Comparison of ENCODE assay signal across 15 cellular contexts in the genomic region with DNA sequence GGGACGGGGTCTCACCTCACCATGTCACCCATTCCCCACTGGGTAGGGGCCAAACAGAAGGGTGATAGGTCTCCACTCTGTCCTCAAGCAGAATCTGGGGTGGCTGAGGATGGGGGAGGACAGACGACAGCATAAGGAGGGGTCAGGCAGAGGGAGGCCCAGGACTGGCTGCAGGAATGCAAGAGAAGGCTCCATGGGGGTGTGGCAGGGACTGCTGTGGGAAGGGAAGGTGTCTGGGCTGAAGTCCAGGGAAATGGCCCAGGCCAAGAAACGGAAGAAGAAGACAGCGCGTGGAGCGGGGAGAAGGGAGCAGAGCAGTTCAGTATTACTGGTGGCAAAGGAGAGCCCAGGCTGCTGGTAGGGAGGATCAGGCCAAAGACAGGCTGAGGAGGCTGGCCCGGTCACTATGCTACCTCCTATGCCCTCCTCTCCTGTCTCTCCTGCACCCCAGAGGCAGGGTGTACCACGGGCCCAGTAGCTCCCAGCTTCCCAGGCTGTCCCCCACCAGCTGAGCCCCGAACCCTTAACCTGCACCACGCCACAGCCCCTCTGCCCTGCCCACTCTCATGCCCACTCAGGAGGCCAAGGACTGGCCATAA.
A peak's percentile ranks its signal among the peaks of the same experiment; 100 is the strongest.
DNase-seq lines count a peak whose midpoint lies in the region; ATAC-seq and TF ChIP-seq lines count a peak whose summit lies in the region.
"Had no signal": no experiment of that assay in that cellular context is flagged by ENCODE, and none has a peak within 500 bp of the region (broad histone marks: within the 10 kb centered on the region; RNA-seq: fewer than 3 reads in every experiment).

No MANE protein-coding gene starts in this region.

- H3K36me3 ChIP-seq in endodermal cell (ENCODE audit: control insufficient read depth, insufficient read depth, low read length) (peaks cover 42% of the 10 kb centered on the region), mucosa of descending colon (ENCODE audit: low read depth) (no peaks in the 10 kb centered on the region)

- H3K4me1 ChIP-seq in endodermal cell (ENCODE audit: control insufficient read depth, insufficient read depth, low read length) (peaks cover 7% of the 10 kb centered on the region), mucosa of descending colon (ENCODE audit: low read depth) (peaks cover 13% of the 10 kb centered on the region)

- no peak overlapping the region for H3K4me3 Mint-ChIP-seq in stimulated activated naive CD8-positive, alpha-beta T cell treated with anti-CD3 and anti-CD28 coated beads, Interleukin-15, amount 100 ng/mL, for 72 hours
- H3K4me3 Mint-ChIP-seq in endodermal cell = no peak overlapping the region
- H3K4me3 Mint-ChIP-seq in progenitor cell of endocrine pancreas (ENCODE audit: low read depth) = no peak overlapping the region
- H3K4me3 Mint-ChIP-seq: natural killer cell had no signal

- no peaks in the 10 kb centered on the region for H3K27me3 ChIP-seq in endodermal cell (ENCODE audit: control insufficient read depth, insufficient read depth, low read length, poor library complexity, severe bottlenecking)

- no peak overlapping the region for H3K9ac ChIP-seq in endodermal cell (ENCODE audit: extremely low read depth, low read length, poor library complexity, severe bottlenecking)

- H3K9me3 Mint-ChIP-seq in stimulated activated naive CD8-positive, alpha-beta T cell treated with anti-CD3 and anti-CD28 coated beads, Interleukin-15, amount 100 ng/mL, for 72 hours = no peaks in the 10 kb centered on the region
- H3K9me3 Mint-ChIP-seq in endodermal cell (no peaks in the 10 kb centered on the region), progenitor cell of endocrine pancreas (ENCODE audit: low read depth) (no peaks in the 10 kb centered on the region)
- H3K9me3 Mint-ChIP-seq: activated T-helper 2 cell treated with anti-CD3 and anti-CD28 coated beads, Interferon-gamma antibody, Interleukin-2, Interleukin-4, amounts not matched to agents 10 μg/mL and 5 μg/mL and 100 μg/mL, durations not matched to agents 14 hours and 24 hours and 36 hours; natural killer cell had no signal

- ATAC-seq in stimulated activated naive CD8-positive, alpha-beta T cell treated with anti-CD3 and anti-CD28 coated beads, Interleukin-15, amount 100 ng/mL, for 72 hours = no peak
- ATAC-seq in stimulated activated naive CD8-positive, alpha-beta T cell treated with anti-CD3 and anti-CD28 coated beads, Interleukin-15, Interleukin-2, amounts not matched to agents 100 U/mL and 50 U/mL, for 24 hours = no peak
- peak; percentile 82 for ATAC-seq in mucosa of descending colon
- ATAC-seq: natural killer cell had no signal

- TF ChIP-seq CTCF in endodermal cell (conservative IDR thresholded peaks at IDR 0.05) (no peak), mucosa of descending colon (IDR thresholded peaks at IDR 0.05) (no peak), progenitor cell of endocrine pancreas (IDR thresholded peaks at IDR 0.05; ENCODE audit: unreplicated experiment) (no peak)

- DNase-seq in stimulated activated naive CD8-positive, alpha-beta T cell treated with anti-CD3 and anti-CD28 coated beads, Interleukin-15, amount 100 ng/mL, for 72 hours = no peak
- no peak for DNase-seq in stimulated activated naive CD8-positive, alpha-beta T cell treated with anti-CD3 and anti-CD28 coated beads, Interleukin-15, Interleukin-2, amounts not matched to agents 100 U/mL and 50 U/mL, for 24 hours
- DNase-seq in endodermal cell (no peak), mucosa of descending colon (peak in 2 of 3 donors; percentile 66 to 67), ureter (ENCODE audit: low spot score) (peak; percentile 41), EL (no peak), kidney glomerular epithelial cell (lab: John Stamatoyannopoulos, UW) (no peak), progenitor cell of endocrine pancreas (ENCODE audit: low spot score, unreplicated experiment) (no peak)
- DNase-seq: IMR-90; natural killer cell; NCI-H1092; retina; stimulated activated CD4-positive, alpha-beta T cell treated with anti-CD3 and anti-CD28 coated beads, Interleukin-2, amount 100 ng/mL, for 24 hours had no signal

- intact Hi-C loops in mucosa of descending colon (cut with DNase I, micrococcal nuclease) = no loop called here

- H3K9me3 ChIP-seq in endodermal cell (ENCODE audit: control insufficient read depth, low read length) (no peaks in the 10 kb centered on the region), mucosa of descending colon (no peaks in the 10 kb centered on the region)

- H3K27ac Mint-ChIP-seq in stimulated activated naive CD8-positive, alpha-beta T cell treated with anti-CD3 and anti-CD28 coated beads, Interleukin-15, amount 100 ng/mL, for 72 hours = peak overlapping the region; percentile 12 to 55
- H3K27ac Mint-ChIP-seq in endodermal cell = peak overlapping the region; percentile 24
- H3K27ac Mint-ChIP-seq in progenitor cell of endocrine pancreas = no peak overlapping the region
- H3K27ac Mint-ChIP-seq: activated T-helper 2 cell treated with anti-CD3 and anti-CD28 coated beads, Interferon-gamma antibody, Interleukin-2, Interleukin-4, amounts not matched to agents 10 μg/mL and 5 μg/mL and 100 μg/mL, durations not matched to agents 14 hours and 24 hours and 36 hours; natural killer cell had no signal

- 95 to 100% methylated on average over 1 to 10 of the region's 10 CpGs for WGBS in endodermal cell (ENCODE audit: insufficient coverage in 1 of 2, insufficient read length in 1 of 2), 2 experiments

- no peak overlapping the region for H3K27ac ChIP-seq in endodermal cell (ENCODE audit: low read depth, low read length)
- H3K27ac ChIP-seq: coronary artery had no signal

- H3K4me1 Mint-ChIP-seq in stimulated activated naive CD8-positive, alpha-beta T cell treated with anti-CD3 and anti-CD28 coated beads, Interleukin-15, amount 100 ng/mL, for 72 hours = peaks cover 13% of the 10 kb centered on the region
- H3K4me1 Mint-ChIP-seq in endodermal cell (peaks cover 20% of the 10 kb centered on the region), progenitor cell of endocrine pancreas (ENCODE audit: low read depth) (peaks cover 28% of the 10 kb centered on the region)

- H3K36me3 Mint-ChIP-seq in endodermal cell (ENCODE audit: low read depth) (peaks cover 21% of the 10 kb centered on the region), progenitor cell of endocrine pancreas (ENCODE audit: insufficient read depth) (peaks cover 15% of the 10 kb centered on the region)
- H3K36me3 Mint-ChIP-seq: natural killer cell had no signal

- no peaks in the 10 kb centered on the region for H3K27me3 Mint-ChIP-seq in stimulated activated naive CD8-positive, alpha-beta T cell treated with anti-CD3 and anti-CD28 coated beads, Interleukin-15, amount 100 ng/mL, for 72 hours
- H3K27me3 Mint-ChIP-seq in endodermal cell (ENCODE audit: insufficient read depth) = no peaks in the 10 kb centered on the region
- H3K27me3 Mint-ChIP-seq in progenitor cell of endocrine pancreas = peaks cover 71% of the 10 kb centered on the region

- H3K4me3 ChIP-seq in endodermal cell (ENCODE audit: low read length) (no peak overlapping the region), mucosa of descending colon (no peak overlapping the region)
- H3K4me3 ChIP-seq: coronary artery had no signal

Comparison
In these comparisons a context has a peak if more than half of its experiments do, and no peak if none do; other contexts are left out.
1. DNase-seq: peak in mucosa of descending colon (2 of 3) and ureter (single experiment); none in stimulated activated naive CD8-positive, alpha-beta T cell treated with anti-CD3 and anti-CD28 coated beads, Interleukin-15, amount 100 ng/mL, for 72 hours (0 of 2), stimulated activated naive CD8-positive, alpha-beta T cell treated with anti-CD3 and anti-CD28 coated beads, Interleukin-15, Interleukin-2, amounts not matched to agents 100 U/mL and 50 U/mL, for 24 hours (single experiment), endodermal cell (single experiment), EL (single experiment), kidney glomerular epithelial cell (single experiment) and progenitor cell of endocrine pancreas (single experiment).